ENCODE assay signal across 1 cellular context in genomic region chr2:167749016-167749415, GRCh38.
TF ChIP-seq lines count a peak whose summit lies in the region.

No MANE protein-coding gene starts in this region.

TF ChIP-seq in IMR-90, 13 proteins besides CTCF, POLR2A, EP300 and RAD21:
- peak; percentile 25; the same call in 1 of the 2 replicates for TF ChIP-seq CEBPB (IDR thresholded peaks at IDR 0.05; ENCODE audit: low read depth, low read length)
- TF ChIP-seq RFX5 (IDR thresholded peaks at IDR 0.05; ENCODE audit: low read depth, low read length): no peak
